In genomic region chr7:3573151-3573550, GRCh38 we compare ENCODE assay signal across 1 cellular context.
TF ChIP-seq lines count a peak whose summit lies in the region.

No MANE protein-coding gene starts in this region.

TF ChIP-seq in GM23338, 12 proteins besides CTCF, POLR2A, EP300 and RAD21 (continued from another document):
- TF ChIP-seq, protein P1, sequence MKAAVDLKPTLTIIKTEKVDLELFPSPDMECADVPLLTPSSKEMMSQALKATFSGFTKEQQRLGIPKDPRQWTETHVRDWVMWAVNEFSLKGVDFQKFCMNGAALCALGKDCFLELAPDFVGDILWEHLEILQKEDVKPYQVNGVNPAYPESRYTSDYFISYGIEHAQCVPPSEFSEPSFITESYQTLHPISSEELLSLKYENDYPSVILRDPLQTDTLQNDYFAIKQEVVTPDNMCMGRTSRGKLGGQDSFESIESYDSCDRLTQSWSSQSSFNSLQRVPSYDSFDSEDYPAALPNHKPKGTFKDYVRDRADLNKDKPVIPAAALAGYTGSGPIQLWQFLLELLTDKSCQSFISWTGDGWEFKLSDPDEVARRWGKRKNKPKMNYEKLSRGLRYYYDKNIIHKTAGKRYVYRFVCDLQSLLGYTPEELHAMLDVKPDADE (IDR thresholded peaks at IDR 0.05), result no peak
- no peak for TF ChIP-seq JUNB (IDR thresholded peaks at IDR 0.05; ENCODE audit: unreplicated experiment)
- TF ChIP-seq EZH2phosphoT487 (IDR thresholded peaks at IDR 0.05; ENCODE audit: unreplicated experiment), result no peak
- TF ChIP-seq REST (IDR thresholded peaks at IDR 0.05; ENCODE audit: unreplicated experiment), result no peak
- no peak for TF ChIP-seq NANOG (IDR thresholded peaks at IDR 0.05; ENCODE audit: borderline replicate concordance)
- TF ChIP-seq STAT1 (IDR thresholded peaks at IDR 0.05; ENCODE audit: unreplicated experiment), result no peak
- no peak for TF ChIP-seq CREB1 (CRISPR knock-in tag; IDR thresholded peaks at IDR 0.05; ENCODE audit: low read depth)
